In the genomic region with DNA sequence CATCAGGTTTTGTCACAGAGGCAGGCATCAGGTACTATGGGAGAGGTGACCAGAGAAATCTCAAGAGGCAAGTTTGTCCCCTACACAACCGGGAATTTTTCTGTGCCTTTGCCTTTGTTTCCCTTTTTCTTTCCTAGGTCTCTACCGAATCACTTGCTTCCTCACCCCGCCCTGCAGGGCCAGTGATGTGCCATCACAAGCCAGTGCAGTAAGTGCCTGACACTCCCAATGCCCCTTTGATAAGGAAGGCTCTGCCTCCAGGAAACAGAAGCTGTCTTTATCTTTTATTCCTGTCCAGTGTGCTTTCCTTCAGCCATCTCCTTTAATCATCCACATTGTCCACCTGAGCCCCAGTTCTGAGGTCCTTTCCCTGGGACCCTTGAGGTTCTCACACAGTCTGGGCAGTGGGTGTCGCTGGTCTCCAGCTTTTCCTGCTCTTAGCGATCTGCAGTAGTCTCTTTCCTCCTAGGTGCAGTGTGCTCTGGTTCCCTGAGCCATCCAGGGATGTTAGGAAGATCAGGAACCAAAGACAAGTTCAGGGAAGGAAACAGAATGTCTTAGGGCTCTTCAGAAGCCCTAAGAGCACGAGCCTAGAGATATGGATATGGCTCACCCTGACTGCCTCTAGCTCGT, we compare ENCODE assay signal across 8 cellular contexts. TPM values are rescaled to one million over a fixed set of nuclear protein-coding genes. Genes with fewer than 3 reads are reported as not detected.
DNase-seq lines count a peak whose midpoint lies in the region; ATAC-seq, FAIRE-seq and TF ChIP-seq lines count a peak whose summit lies in the region.

No MANE protein-coding gene starts in this region.

- TF ChIP-seq CTCF in D721Med (IDR thresholded peaks at IDR 0.05; ENCODE audit: insufficient read depth, missing control alignments) = peak; percentile 90
- TF ChIP-seq CTCF in hepatocyte (IDR thresholded peaks at IDR 0.05; ENCODE audit: poor library complexity) = peak; percentile 81

- H4K20me1 ChIP-seq in hepatocyte (ENCODE audit: insufficient read depth, poor library complexity, severe bottlenecking) = no peaks in the 10 kb centered on the region

- no peaks in the 10 kb centered on the region for H3K27me3 ChIP-seq in hepatocyte

- TF ChIP-seq EP300 in Ishikawa (IDR thresholded peaks at IDR 0.05; ENCODE audit: borderline replicate concordance) = no peak

- WGBS in hepatocyte (ENCODE audit: low lambda C conversion rate, missing lambda C conversion rate) = 40% methylated on average over 7 of the region's 7 CpGs

- no peak overlapping the region for H3K4me2 ChIP-seq in hepatocyte

- no peaks in the 10 kb centered on the region for H3K9me3 ChIP-seq in hepatocyte (ENCODE audit: low read depth)

- H3K4me1 ChIP-seq in hepatocyte (ENCODE audit: insufficient read depth) = peaks cover 8% of the 10 kb centered on the region

- peaks cover 2% of the 10 kb centered on the region for H3K9me3 Mint-ChIP-seq in stimulated activated effector memory CD8-positive, alpha-beta T cell treated with anti-CD3 and anti-CD28 coated beads, Interleukin-12 subunit alpha, Interleukin-12 subunit beta, amount 100 ng/mL, for 72 hours

- H3K4me1 Mint-ChIP-seq in stimulated activated effector memory CD8-positive, alpha-beta T cell treated with anti-CD3 and anti-CD28 coated beads, Interleukin-12 subunit alpha, Interleukin-12 subunit beta, amount 100 ng/mL, for 72 hours = peaks cover 6% of the 10 kb centered on the region

- H3K27ac ChIP-seq in hepatocyte = no peak overlapping the region

- H3K9me2 ChIP-seq in hepatocyte (replicated peaks; ENCODE audit: insufficient read depth) = no peaks in the 10 kb centered on the region

- H3K27ac Mint-ChIP-seq in stimulated activated effector memory CD8-positive, alpha-beta T cell treated with anti-CD3 and anti-CD28 coated beads, Interleukin-12 subunit alpha, Interleukin-12 subunit beta, amount 100 ng/mL, for 72 hours = no peak overlapping the region

- DNase-seq in D721Med (ENCODE audit: insufficient read length, low spot score) (peak; percentile 28), hepatocyte (ENCODE audit: low spot score) (peak; percentile 82), globus pallidus (ENCODE audit: low spot score) (no peak)
- DNase-seq in activated CD4-positive, alpha-beta T cell treated with anti-CD3 and anti-CD28 coated beads, Interleukin-2, amount 50 U/mL, for 1 hour = peak; percentile 16
- DNase-seq in stimulated activated effector memory CD8-positive, alpha-beta T cell treated with anti-CD3 and anti-CD28 coated beads, Interleukin-12 subunit alpha, Interleukin-12 subunit beta, amount 100 ng/mL, for 72 hours (ENCODE audit: low spot score in 2 of 2) = no peak

- no peaks in the 10 kb centered on the region for H3K79me2 ChIP-seq in hepatocyte

- H3K36me3 ChIP-seq in hepatocyte (replicated peaks; ENCODE audit: insufficient read depth, low read depth) = no peaks in the 10 kb centered on the region

- no peak overlapping the region for H3K4me3 ChIP-seq in hepatocyte

- no peak overlapping the region for H2AFZ ChIP-seq in hepatocyte

- peak; percentile 80 for TF ChIP-seq RAD21 in Ishikawa (IDR thresholded peaks at IDR 0.05; ENCODE audit: low read depth)

- H3K36me3 Mint-ChIP-seq in stimulated activated effector memory CD8-positive, alpha-beta T cell treated with anti-CD3 and anti-CD28 coated beads, Interleukin-12 subunit alpha, Interleukin-12 subunit beta, amount 100 ng/mL, for 72 hours = no peaks in the 10 kb centered on the region

- H3K4me3 Mint-ChIP-seq in stimulated activated effector memory CD8-positive, alpha-beta T cell treated with anti-CD3 and anti-CD28 coated beads, Interleukin-12 subunit alpha, Interleukin-12 subunit beta, amount 100 ng/mL, for 72 hours = no peak overlapping the region

- peak; percentile 47 for ATAC-seq in stimulated activated effector memory CD8-positive, alpha-beta T cell treated with anti-CD3 and anti-CD28 coated beads, Interleukin-12 subunit alpha, Interleukin-12 subunit beta, amount 100 ng/mL, for 72 hours
- no peak for ATAC-seq in GM18909 (IDR thresholded peaks at IDR 0.05; ENCODE audit: poor library complexity, unreplicated experiment)
- no peak for ATAC-seq in HG03354 (IDR thresholded peaks at IDR 0.05; ENCODE audit: poor library complexity, severe bottlenecking, unreplicated experiment)

- FAIRE-seq in D721Med (lab: Jason Lieb, UNC) = peak; percentile 67

TF ChIP-seq in Ishikawa, 13 proteins besides CTCF, POLR2A, EP300 and RAD21:
- TF ChIP-seq TEAD4 (IDR thresholded peaks at IDR 0.05) (no peak), CREB1 (IDR thresholded peaks at IDR 0.05; ENCODE audit: low read depth) (no peak), YY1 (IDR thresholded peaks at IDR 0.05; ENCODE audit: low read depth) (no peak), TCF12 (IDR thresholded peaks at IDR 0.05; ENCODE audit: low read depth) (no peak), TAF1 (IDR thresholded peaks at IDR 0.05; ENCODE audit: low read depth) (no peak), MAX (IDR thresholded peaks at IDR 0.05) (no peak), NFIC (IDR thresholded peaks at IDR 0.05) (no peak), CEBPB (IDR thresholded peaks at IDR 0.05) (no peak), ZBTB7A (IDR thresholded peaks at IDR 0.05; ENCODE audit: low read depth) (no peak), EGR1 (IDR thresholded peaks at IDR 0.05) (no peak), FOXM1 (IDR thresholded peaks at IDR 0.05; ENCODE audit: borderline replicate concordance, low read depth) (no peak)
- TF ChIP-seq, protein P1, sequence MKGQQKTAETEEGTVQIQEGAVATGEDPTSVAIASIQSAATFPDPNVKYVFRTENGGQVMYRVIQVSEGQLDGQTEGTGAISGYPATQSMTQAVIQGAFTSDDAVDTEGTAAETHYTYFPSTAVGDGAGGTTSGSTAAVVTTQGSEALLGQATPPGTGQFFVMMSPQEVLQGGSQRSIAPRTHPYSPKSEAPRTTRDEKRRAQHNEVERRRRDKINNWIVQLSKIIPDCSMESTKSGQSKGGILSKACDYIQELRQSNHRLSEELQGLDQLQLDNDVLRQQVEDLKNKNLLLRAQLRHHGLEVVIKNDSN (IDR thresholded peaks at IDR 0.05) = no peak
- TF ChIP-seq, protein P2, sequence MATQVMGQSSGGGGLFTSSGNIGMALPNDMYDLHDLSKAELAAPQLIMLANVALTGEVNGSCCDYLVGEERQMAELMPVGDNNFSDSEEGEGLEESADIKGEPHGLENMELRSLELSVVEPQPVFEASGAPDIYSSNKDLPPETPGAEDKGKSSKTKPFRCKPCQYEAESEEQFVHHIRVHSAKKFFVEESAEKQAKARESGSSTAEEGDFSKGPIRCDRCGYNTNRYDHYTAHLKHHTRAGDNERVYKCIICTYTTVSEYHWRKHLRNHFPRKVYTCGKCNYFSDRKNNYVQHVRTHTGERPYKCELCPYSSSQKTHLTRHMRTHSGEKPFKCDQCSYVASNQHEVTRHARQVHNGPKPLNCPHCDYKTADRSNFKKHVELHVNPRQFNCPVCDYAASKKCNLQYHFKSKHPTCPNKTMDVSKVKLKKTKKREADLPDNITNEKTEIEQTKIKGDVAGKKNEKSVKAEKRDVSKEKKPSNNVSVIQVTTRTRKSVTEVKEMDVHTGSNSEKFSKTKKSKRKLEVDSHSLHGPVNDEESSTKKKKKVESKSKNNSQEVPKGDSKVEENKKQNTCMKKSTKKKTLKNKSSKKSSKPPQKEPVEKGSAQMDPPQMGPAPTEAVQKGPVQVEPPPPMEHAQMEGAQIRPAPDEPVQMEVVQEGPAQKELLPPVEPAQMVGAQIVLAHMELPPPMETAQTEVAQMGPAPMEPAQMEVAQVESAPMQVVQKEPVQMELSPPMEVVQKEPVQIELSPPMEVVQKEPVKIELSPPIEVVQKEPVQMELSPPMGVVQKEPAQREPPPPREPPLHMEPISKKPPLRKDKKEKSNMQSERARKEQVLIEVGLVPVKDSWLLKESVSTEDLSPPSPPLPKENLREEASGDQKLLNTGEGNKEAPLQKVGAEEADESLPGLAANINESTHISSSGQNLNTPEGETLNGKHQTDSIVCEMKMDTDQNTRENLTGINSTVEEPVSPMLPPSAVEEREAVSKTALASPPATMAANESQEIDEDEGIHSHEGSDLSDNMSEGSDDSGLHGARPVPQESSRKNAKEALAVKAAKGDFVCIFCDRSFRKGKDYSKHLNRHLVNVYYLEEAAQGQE (IDR thresholded peaks at IDR 0.05; ENCODE audit: low read depth) = no peak
TF ChIP-seq in Ishikawa: peak in this region for 0.

RNA-seq across cellular contexts. Expression of gene GJA5, which starts 36.6 kb away (rescaled TPM):
- total RNA-seq in hepatocyte = 6.0 and 12.4 TPM in 2 replicates
- polyA plus RNA-seq in hepatocyte = 9.7 and 15.3 TPM in 2 replicates

RNA-seq across cellular contexts. Expression of gene ACP6, which starts 53.5 kb away (rescaled TPM):
- total RNA-seq in hepatocyte = 14.2 and 16.8 TPM in 2 replicates
- polyA plus RNA-seq in hepatocyte = 29.9 and 47.1 TPM in 2 replicates

Comparison
In these comparisons a context has a peak if more than half of its experiments do, and no peak if none do; other contexts are left out.
1. DNase-seq: peak in D721Med (single experiment), activated CD4-positive, alpha-beta T cell treated with anti-CD3 and anti-CD28 coated beads, Interleukin-2, amount 50 U/mL, for 1 hour (single experiment) and hepatocyte (single experiment); none in stimulated activated effector memory CD8-positive, alpha-beta T cell treated with anti-CD3 and anti-CD28 coated beads, Interleukin-12 subunit alpha, Interleukin-12 subunit beta, amount 100 ng/mL, for 72 hours (0 of 2) and globus pallidus (single experiment).